In the genomic region with DNA sequence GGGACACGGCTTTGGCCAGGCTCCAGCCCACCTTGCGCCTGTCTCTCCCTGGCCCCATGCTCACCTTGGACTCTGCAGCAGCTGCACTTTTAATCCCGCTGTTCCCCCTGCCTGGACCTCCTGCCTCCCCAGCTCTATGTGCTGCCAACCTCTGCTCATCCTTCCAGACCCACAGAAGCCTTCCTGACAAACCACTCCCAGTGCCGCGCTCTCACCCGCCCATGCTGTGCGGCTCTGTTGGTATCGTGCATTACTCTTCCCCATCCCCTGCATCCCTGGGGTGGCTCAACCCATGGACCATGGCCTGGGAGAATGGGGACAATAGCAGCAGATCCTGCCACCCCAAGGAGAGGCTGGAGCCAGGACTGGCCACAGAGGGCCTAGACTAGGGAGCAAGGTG, we compare ENCODE assay signal across 14 cellular contexts.
A peak's percentile ranks its signal among the peaks of the same experiment; 100 is the strongest.
DNase-seq lines count a peak whose midpoint lies in the region; ATAC-seq and TF ChIP-seq lines count a peak whose summit lies in the region.
"Had no signal": no experiment of that assay in that cellular context is flagged by ENCODE, and none has a peak within 500 bp of the region (broad histone marks: within the 10 kb centered on the region; RNA-seq: fewer than 3 reads in every experiment).

No MANE protein-coding gene starts in this region.

- H3K9me3 ChIP-seq in right cardiac atrium (ENCODE audit: control insufficient read depth, low read length) (no peaks in the 10 kb centered on the region), lower lobe of right lung (no peaks in the 10 kb centered on the region)
- H3K9me3 ChIP-seq: BLaER1 treated with 17β-estradiol and CSF1 and Interleukin-3, amounts not matched to agents 10 nM and 100 nM had no signal

- H3K27ac ChIP-seq in right cardiac atrium (ENCODE audit: low read length) (no peak overlapping the region), caudate nucleus (ENCODE audit: low read depth, low read length) (peak overlapping the region; percentile 67), lower lobe of right lung (no peak overlapping the region), temporal lobe (ENCODE audit: low read depth, low read length) (peak overlapping the region; percentile 17)
- H3K27ac ChIP-seq: BLaER1 treated with 17β-estradiol and CSF1 and Interleukin-3, amounts not matched to agents 10 nM and 100 nM had no signal

- in situ Hi-C loops in GM13976 (cut with MboI; ENCODE audit: low sequenced_read_pairs, unreplicated experiment): no loop called here

- DNase-seq in Right ventricle myocardium superior (peak; percentile 20), right cardiac atrium (no peak), caudate nucleus (lab: John Stamatoyannopoulos, UW) (peak in 3 of 61 donors; percentile 19 to 26 (median 23)), lower lobe of right lung (peak; percentile 7), GM13976 (ENCODE audit: low spot score) (no peak), sciatic nerve (ENCODE audit: low spot score) (no peak)
- DNase-seq in activated CD4-positive, alpha-beta T cell treated with anti-CD3 and anti-CD28 coated beads, Interleukin-2, amount 50 U/mL, for 1 hour: no peak
- DNase-seq: COR-L47, DMS153, DMS79, GF-D8, H9 had no signal

- H3K27me3 ChIP-seq in right cardiac atrium (ENCODE audit: control insufficient read depth, insufficient read depth): no peaks in the 10 kb centered on the region
- H3K27me3 ChIP-seq in lower lobe of right lung (ENCODE audit: low read depth): peaks cover 7% of the 10 kb centered on the region
- H3K27me3 ChIP-seq: BLaER1 treated with 17β-estradiol and CSF1 and Interleukin-3, amounts not matched to agents 10 nM and 100 nM had no signal

- H3K36me3 ChIP-seq in lower lobe of right lung: no peaks in the 10 kb centered on the region
- H3K36me3 ChIP-seq: BLaER1 treated with 17β-estradiol and CSF1 and Interleukin-3, amounts not matched to agents 10 nM and 100 nM had no signal

- ATAC-seq in Right ventricle myocardium superior (ENCODE audit: poor library complexity) (no peak), right cardiac atrium (no peak), lower lobe of right lung (no peak), sciatic nerve (no peak)

- intact Hi-C loops in Right ventricle myocardium superior (cut with DNase I): no loop called here
- intact Hi-C loops in right cardiac atrium (cut with DNase I): no loop called here
- intact Hi-C loops in lower lobe of right lung (cut with DNase I): no loop called here
- intact Hi-C loops in sciatic nerve (cut with DNase I): no loop called here

- TF ChIP-seq CTCF in lower lobe of right lung (IDR thresholded peaks at IDR 0.05) (no peak), GM13976 (IDR thresholded peaks at IDR 0.05; ENCODE audit: borderline replicate concordance, control extremely low read depth, extremely low read depth, insufficient read depth, missing control alignments) (no peak)

- H3K4me3 ChIP-seq in right cardiac atrium (ENCODE audit: low read length) (no peak overlapping the region), lower lobe of right lung (no peak overlapping the region)
- H3K4me3 ChIP-seq: BLaER1 treated with 17β-estradiol and CSF1 and Interleukin-3, amounts not matched to agents 10 nM and 100 nM had no signal

- H3K4me1 ChIP-seq in right cardiac atrium (ENCODE audit: control insufficient read depth, insufficient read depth, low read length) (no peaks in the 10 kb centered on the region), lower lobe of right lung (no peaks in the 10 kb centered on the region)

- 89% methylated on average over 8 of the region's 8 CpGs for WGBS in right cardiac atrium

Comparison
In these comparisons a context has a peak if more than half of its experiments do, and no peak if none do; other contexts are left out.
1. DNase-seq: peak in Right ventricle myocardium superior (single experiment) and lower lobe of right lung (single experiment); none in right cardiac atrium (0 of 3), GM13976 (single experiment), activated CD4-positive, alpha-beta T cell treated with anti-CD3 and anti-CD28 coated beads, Interleukin-2, amount 50 U/mL, for 1 hour (single experiment) and sciatic nerve (single experiment).
2. H3K27ac ChIP-seq: peak in caudate nucleus (single experiment) and temporal lobe (single experiment); none in right cardiac atrium (single experiment) and lower lobe of right lung (single experiment).